In the genomic region with DNA sequence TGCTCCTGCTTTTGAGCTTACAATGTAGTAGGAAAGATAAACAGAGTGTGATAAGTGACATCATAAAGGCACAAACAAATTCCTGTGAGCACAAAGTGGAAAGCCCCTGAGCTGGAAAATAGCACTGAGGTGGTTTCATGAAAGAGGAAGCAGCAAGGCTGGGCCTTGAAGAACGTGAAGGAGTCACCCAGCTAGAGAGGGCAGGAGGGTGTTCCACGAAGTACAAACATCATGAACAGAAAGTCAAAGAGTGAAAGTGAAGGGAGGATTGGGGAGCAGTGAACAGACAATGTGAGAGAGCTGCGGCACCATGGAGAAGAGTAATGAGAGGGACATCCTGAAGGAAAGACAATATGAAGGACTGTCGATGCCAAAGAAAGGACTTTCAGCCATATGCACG, we compare ENCODE assay signal across 9 cellular contexts.
DNase-seq lines count a peak whose midpoint lies in the region; ATAC-seq and TF ChIP-seq lines count a peak whose summit lies in the region.
"Had no signal": no experiment of that assay in that cellular context is flagged by ENCODE, and none has a peak within 500 bp of the region (broad histone marks: within the 10 kb centered on the region; RNA-seq: fewer than 3 reads in every experiment).

No MANE protein-coding gene starts in this region.

- H3K9me3 ChIP-seq in esophagus squamous epithelium: no peaks in the 10 kb centered on the region

- ATAC-seq in HG03354 (IDR thresholded peaks at IDR 0.05; ENCODE audit: poor library complexity, severe bottlenecking, unreplicated experiment) (peak; percentile 55), natural killer cell (peak; percentile 65 to 75 (median 66)), HG02798 (IDR thresholded peaks at IDR 0.05; ENCODE audit: poor library complexity, unreplicated experiment) (no peak)
- ATAC-seq: HCT116 had no signal

- peaks cover 25 to 31% of the 10 kb centered on the region in 2 donors for H3K4me1 Mint-ChIP-seq in natural killer cell

- intact Hi-C loops in natural killer cell (cut with micrococcal nuclease) (loop anchor here (2.0 kb wide), 2 partner anchors 24 to 74 kb away; no protein-coding TSS in a partner anchor), esophagus squamous epithelium (cut with DNase I) (no loop called here)

- TF ChIP-seq POLR2A in esophagus squamous epithelium (IDR thresholded peaks at IDR 0.05): no peak

- H3K27me3 ChIP-seq in esophagus squamous epithelium: no peaks in the 10 kb centered on the region

- H3K36me3 Mint-ChIP-seq in natural killer cell: no peaks in the 10 kb centered on the region

- no peak overlapping the region for H3K27ac ChIP-seq in esophagus squamous epithelium

- no peaks in the 10 kb centered on the region for H3K9me3 Mint-ChIP-seq in natural killer cell

- H3K27me3 Mint-ChIP-seq in natural killer cell (ENCODE audit: low read depth in 2 of 2): peaks cover 12 to 15% of the 10 kb centered on the region in 2 donors

- DNase-seq in GM13976 (ENCODE audit: low spot score) (peak; percentile 29), natural killer cell (no peak), esophagus squamous epithelium (lab: John Stamatoyannopoulos, UW) (no peak), epidermal melanocyte (ENCODE audit: insufficient read length, low spot score) (no peak), NCI-H446 treated with DMSO at 0.1 percent for 48 hours (lab: John Stamatoyannopoulos, UW) (no peak)
- DNase-seq in activated CD4-positive, alpha-beta T cell treated with anti-CD3 and anti-CD28 coated beads, Interleukin-2, amount 50 U/mL, for 48 hours: peak; percentile 28 to 49

- in situ Hi-C loops in GM13976 (cut with MboI; ENCODE audit: low sequenced_read_pairs, unreplicated experiment): no loop called here

- 65 to 72% methylated on average over 5 of the region's 5 CpGs for WGBS in esophagus squamous epithelium, 2 donors

- no peaks in the 10 kb centered on the region for H3K36me3 ChIP-seq in esophagus squamous epithelium

- peaks cover 0 to 11% (median 0%) of the 10 kb centered on the region in 3 donors for H3K4me1 ChIP-seq in esophagus squamous epithelium

- H3K27ac Mint-ChIP-seq in natural killer cell: no peak overlapping the region

- H3K4me3 Mint-ChIP-seq in natural killer cell: no peak overlapping the region

- H3K4me3 ChIP-seq in esophagus squamous epithelium: no peak overlapping the region

- TF ChIP-seq CTCF in GM13976 (IDR thresholded peaks at IDR 0.05; ENCODE audit: borderline replicate concordance, control extremely low read depth, extremely low read depth, insufficient read depth, missing control alignments) (no peak), natural killer cell (IDR thresholded peaks at IDR 0.05) (no peak), esophagus squamous epithelium (IDR thresholded peaks at IDR 0.05) (no peak)

Comparison
In these comparisons a context has a peak if more than half of its experiments do, and no peak if none do; other contexts are left out.
1. DNase-seq: peak in GM13976 (single experiment) and activated CD4-positive, alpha-beta T cell treated with anti-CD3 and anti-CD28 coated beads, Interleukin-2, amount 50 U/mL, for 48 hours (2 of 2); none in natural killer cell (single experiment), esophagus squamous epithelium (single experiment), epidermal melanocyte (single experiment) and NCI-H446 treated with DMSO at 0.1 percent for 48 hours (single experiment).